1 cellular context compared by ENCODE assay signal in the genomic region with DNA sequence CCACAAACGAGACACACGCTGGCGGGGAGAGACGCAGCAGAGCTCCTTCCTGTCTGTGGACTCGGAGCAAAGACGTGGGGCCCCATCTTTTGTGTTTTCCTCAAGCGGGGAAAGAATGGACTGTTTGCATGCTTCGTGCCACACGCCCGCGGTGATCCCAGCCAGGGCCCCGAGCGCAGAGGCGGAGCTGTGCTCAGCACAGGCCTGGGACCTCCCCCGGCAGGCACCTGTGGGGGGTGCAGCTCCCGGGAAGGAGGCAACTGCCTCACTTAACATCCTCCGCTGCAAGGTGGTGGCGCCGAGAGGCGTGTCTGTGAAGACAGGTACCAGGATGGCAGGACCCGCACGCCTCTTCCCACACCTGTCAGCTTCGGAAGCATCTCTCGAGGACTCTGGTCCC.
TF ChIP-seq lines count a peak whose summit lies in the region.

No MANE protein-coding gene starts in this region.

TF ChIP-seq in GM23338, 12 proteins besides CTCF, POLR2A, EP300 and RAD21:
- TF ChIP-seq, protein P1, sequence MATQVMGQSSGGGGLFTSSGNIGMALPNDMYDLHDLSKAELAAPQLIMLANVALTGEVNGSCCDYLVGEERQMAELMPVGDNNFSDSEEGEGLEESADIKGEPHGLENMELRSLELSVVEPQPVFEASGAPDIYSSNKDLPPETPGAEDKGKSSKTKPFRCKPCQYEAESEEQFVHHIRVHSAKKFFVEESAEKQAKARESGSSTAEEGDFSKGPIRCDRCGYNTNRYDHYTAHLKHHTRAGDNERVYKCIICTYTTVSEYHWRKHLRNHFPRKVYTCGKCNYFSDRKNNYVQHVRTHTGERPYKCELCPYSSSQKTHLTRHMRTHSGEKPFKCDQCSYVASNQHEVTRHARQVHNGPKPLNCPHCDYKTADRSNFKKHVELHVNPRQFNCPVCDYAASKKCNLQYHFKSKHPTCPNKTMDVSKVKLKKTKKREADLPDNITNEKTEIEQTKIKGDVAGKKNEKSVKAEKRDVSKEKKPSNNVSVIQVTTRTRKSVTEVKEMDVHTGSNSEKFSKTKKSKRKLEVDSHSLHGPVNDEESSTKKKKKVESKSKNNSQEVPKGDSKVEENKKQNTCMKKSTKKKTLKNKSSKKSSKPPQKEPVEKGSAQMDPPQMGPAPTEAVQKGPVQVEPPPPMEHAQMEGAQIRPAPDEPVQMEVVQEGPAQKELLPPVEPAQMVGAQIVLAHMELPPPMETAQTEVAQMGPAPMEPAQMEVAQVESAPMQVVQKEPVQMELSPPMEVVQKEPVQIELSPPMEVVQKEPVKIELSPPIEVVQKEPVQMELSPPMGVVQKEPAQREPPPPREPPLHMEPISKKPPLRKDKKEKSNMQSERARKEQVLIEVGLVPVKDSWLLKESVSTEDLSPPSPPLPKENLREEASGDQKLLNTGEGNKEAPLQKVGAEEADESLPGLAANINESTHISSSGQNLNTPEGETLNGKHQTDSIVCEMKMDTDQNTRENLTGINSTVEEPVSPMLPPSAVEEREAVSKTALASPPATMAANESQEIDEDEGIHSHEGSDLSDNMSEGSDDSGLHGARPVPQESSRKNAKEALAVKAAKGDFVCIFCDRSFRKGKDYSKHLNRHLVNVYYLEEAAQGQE (IDR thresholded peaks at IDR 0.05; ENCODE audit: unreplicated experiment) = no peak
- TF ChIP-seq EZH2 (IDR thresholded peaks at IDR 0.05; ENCODE audit: low read depth, unreplicated experiment) = no peak
- no peak for TF ChIP-seq STAT1 (IDR thresholded peaks at IDR 0.05; ENCODE audit: unreplicated experiment)
- TF ChIP-seq, protein P2, sequence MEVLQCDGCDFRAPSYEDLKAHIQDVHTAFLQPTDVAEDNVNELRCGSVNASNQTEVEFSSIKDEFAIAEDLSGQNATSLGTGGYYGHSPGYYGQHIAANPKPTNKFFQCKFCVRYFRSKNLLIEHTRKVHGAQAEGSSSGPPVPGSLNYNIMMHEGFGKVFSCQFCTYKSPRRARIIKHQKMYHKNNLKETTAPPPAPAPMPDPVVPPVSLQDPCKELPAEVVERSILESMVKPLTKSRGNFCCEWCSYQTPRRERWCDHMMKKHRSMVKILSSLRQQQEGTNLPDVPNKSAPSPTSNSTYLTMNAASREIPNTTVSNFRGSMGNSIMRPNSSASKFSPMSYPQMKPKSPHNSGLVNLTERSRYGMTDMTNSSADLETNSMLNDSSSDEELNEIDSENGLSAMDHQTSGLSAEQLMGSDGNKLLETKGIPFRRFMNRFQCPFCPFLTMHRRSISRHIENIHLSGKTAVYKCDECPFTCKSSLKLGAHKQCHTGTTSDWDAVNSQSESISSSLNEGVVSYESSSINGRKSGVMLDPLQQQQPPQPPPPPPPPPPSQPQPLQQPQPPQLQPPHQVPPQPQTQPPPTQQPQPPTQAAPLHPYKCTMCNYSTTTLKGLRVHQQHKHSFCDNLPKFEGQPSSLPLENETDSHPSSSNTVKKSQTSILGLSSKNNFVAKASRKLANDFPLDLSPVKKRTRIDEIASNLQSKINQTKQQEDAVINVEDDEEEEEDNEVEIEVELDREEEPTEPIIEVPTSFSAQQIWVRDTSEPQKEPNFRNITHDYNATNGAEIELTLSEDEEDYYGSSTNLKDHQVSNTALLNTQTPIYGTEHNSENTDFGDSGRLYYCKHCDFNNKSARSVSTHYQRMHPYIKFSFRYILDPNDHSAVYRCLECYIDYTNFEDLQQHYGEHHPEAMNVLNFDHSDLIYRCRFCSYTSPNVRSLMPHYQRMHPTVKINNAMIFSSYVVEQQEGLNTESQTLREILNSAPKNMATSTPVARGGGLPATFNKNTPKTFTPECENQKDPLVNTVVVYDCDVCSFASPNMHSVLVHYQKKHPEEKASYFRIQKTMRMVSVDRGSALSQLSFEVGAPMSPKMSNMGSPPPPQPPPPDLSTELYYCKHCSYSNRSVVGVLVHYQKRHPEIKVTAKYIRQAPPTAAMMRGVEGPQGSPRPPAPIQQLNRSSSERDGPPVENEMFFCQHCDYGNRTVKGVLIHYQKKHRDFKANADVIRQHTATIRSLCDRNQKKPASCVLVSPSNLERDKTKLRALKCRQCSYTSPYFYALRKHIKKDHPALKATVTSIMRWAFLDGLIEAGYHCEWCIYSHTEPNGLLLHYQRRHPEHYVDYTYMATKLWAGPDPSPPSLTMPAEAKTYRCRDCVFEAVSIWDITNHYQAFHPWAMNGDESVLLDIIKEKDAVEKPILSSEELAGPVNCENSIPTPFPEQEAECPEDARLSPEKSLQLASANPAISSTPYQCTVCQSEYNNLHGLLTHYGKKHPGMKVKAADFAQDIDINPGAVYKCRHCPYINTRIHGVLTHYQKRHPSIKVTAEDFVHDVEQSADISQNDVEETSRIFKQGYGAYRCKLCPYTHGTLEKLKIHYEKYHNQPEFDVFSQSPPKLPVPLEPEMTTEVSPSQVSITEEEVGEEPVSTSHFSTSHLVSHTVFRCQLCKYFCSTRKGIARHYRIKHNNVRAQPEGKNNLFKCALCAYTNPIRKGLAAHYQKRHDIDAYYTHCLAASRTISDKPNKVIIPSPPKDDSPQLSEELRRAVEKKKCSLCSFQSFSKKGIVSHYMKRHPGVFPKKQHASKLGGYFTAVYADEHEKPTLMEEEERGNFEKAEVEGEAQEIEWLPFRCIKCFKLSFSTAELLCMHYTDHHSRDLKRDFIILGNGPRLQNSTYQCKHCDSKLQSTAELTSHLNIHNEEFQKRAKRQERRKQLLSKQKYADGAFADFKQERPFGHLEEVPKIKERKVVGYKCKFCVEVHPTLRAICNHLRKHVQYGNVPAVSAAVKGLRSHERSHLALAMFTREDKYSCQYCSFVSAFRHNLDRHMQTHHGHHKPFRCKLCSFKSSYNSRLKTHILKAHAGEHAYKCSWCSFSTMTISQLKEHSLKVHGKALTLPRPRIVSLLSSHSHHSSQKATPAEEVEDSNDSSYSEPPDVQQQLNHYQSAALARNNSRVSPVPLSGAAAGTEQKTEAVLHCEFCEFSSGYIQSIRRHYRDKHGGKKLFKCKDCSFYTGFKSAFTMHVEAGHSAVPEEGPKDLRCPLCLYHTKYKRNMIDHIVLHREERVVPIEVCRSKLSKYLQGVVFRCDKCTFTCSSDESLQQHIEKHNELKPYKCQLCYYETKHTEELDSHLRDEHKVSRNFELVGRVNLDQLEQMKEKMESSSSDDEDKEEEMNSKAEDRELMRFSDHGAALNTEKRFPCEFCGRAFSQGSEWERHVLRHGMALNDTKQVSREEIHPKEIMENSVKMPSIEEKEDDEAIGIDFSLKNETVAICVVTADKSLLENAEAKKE (CRISPR knock-in tag; IDR thresholded peaks at IDR 0.05) = no peak
- no peak for TF ChIP-seq ZNF331 (CRISPR knock-in tag; IDR thresholded peaks at IDR 0.05; ENCODE audit: low read depth)
- TF ChIP-seq, protein P3, sequence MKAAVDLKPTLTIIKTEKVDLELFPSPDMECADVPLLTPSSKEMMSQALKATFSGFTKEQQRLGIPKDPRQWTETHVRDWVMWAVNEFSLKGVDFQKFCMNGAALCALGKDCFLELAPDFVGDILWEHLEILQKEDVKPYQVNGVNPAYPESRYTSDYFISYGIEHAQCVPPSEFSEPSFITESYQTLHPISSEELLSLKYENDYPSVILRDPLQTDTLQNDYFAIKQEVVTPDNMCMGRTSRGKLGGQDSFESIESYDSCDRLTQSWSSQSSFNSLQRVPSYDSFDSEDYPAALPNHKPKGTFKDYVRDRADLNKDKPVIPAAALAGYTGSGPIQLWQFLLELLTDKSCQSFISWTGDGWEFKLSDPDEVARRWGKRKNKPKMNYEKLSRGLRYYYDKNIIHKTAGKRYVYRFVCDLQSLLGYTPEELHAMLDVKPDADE (IDR thresholded peaks at IDR 0.05) = no peak
- no peak for TF ChIP-seq POLR2AphosphoS5 (IDR thresholded peaks at IDR 0.05; ENCODE audit: low read depth)
- no peak for TF ChIP-seq NANOG (IDR thresholded peaks at IDR 0.05; ENCODE audit: borderline replicate concordance)
- TF ChIP-seq CREB1 (CRISPR knock-in tag; IDR thresholded peaks at IDR 0.05; ENCODE audit: low read depth) = no peak
- TF ChIP-seq JUNB (IDR thresholded peaks at IDR 0.05; ENCODE audit: unreplicated experiment) = no peak
- no peak for TF ChIP-seq ZNF114 (CRISPR knock-in tag; IDR thresholded peaks at IDR 0.05)
- no peak for TF ChIP-seq EZH2phosphoT487 (IDR thresholded peaks at IDR 0.05; ENCODE audit: unreplicated experiment)
